Comparison of ENCODE assay signal across 26 cellular contexts in the genomic region with DNA sequence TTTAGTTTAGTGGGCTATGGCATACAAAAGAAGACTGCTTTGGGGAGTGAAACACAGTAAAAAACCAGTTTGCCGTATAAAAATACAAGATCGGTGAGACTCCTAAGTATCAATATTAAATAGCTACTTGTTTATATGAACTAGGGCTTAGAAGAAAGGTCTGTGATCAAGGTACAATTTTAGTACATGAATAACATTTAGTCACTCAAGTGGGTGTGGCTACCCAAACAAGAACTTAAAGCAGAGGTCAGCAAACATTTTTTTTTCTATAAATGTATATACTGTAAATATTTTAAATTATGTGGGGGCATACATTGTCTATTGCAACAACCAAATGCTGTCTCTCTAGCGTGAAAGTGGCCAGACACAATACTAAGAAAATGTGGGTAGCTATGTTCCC.
"Had no signal": no experiment of that assay in that cellular context is flagged by ENCODE, and none has a peak within 500 bp of the region (broad histone marks: within the 10 kb centered on the region; RNA-seq: fewer than 3 reads in every experiment).

No MANE protein-coding gene starts in this region.

- H3K36me3 ChIP-seq: stomach, suprapubic skin, thoracic aorta, thyroid gland, tibial artery, tibial nerve, transverse colon, upper lobe of left lung, upper lobe of right lung, uterus, vagina had no signal

- DNase-seq: stimulated activated CD4-positive, alpha-beta T cell treated with anti-CD3 and anti-CD28 coated beads, Interleukin-2, amount 100 ng/mL, for 48 hours; stimulated activated CD4-positive, alpha-beta T cell treated with anti-CD3 and anti-CD28 coated beads, Interleukin-4, amount 100 ng/mL, for 1 hour; stimulated activated CD4-positive, alpha-beta T cell treated with anti-CD3 and anti-CD28 coated beads, Interleukin-4, amount 100 ng/mL, for 24 hours; stimulated activated CD4-positive, alpha-beta T cell treated with anti-CD3 and anti-CD28 coated beads, Interleukin-4, amount 100 ng/mL, for 4 hours; stimulated activated CD8-positive, alpha-beta memory T cell treated with anti-CD3 and anti-CD28 coated beads, Interleukin-4, amount 100 ng/mL, for 48 hours; stimulated activated naive B cell treated with anti-CD40 and anti-IgM and Interleukin-4, amounts not matched to agents 10 μg/mL and 1 μg/mL and 100 μg/mL, for 72 hours; stimulated activated naive CD4-positive, alpha-beta T cell; stimulated activated naive CD4-positive, alpha-beta T cell treated with Interleukin-2 at 50 U/mL for 16 hours; stimulated activated naive CD8-positive, alpha-beta T cell treated with anti-CD3 and anti-CD28 coated beads, Interleukin-15, amount 100 ng/mL, for 72 hours; stimulated activated naive CD8-positive, alpha-beta T cell treated with anti-CD3 and anti-CD28 coated beads, Interleukin-15, Interleukin-2, amounts not matched to agents 100 U/mL and 50 U/mL, for 24 hours; stomach; substantia nigra; testis; thyroid gland; tibial artery; transverse colon; trophoblast cell; upper lobe of left lung; upper lobe of right lung; uterus had no signal

- H3K4me1 ChIP-seq: stomach, suprapubic skin, testis, thyroid gland, tibial artery, tibial nerve, transverse colon, upper lobe of left lung, upper lobe of right lung, uterus, vagina had no signal

- H3K9me3 ChIP-seq: stomach, suprapubic skin, testis, thoracic aorta, thyroid gland, tibial artery, tibial nerve, transverse colon, upper lobe of left lung, upper lobe of right lung, uterus, vagina had no signal

- H3K27me3 ChIP-seq: stomach, suprapubic skin, testis, thyroid gland, tibial artery, tibial nerve, transverse colon, upper lobe of left lung, upper lobe of right lung, uterus, vagina had no signal

- H3K4me3 ChIP-seq: stomach, suprapubic skin, testis, thoracic aorta, thyroid gland, tibial artery, tibial nerve, transverse colon, upper lobe of left lung, upper lobe of right lung, uterus, vagina had no signal

- ATAC-seq: stimulated activated effector memory CD8-positive, alpha-beta T cell treated with anti-CD3 and anti-CD28 coated beads, Interleukin-12 subunit alpha, Interleukin-12 subunit beta, amount 100 ng/mL, for 72 hours; stimulated activated memory B cell treated with anti-CD40 and anti-IgM and Interleukin-4, amounts not matched to agents 10 μg/mL and 1 μg/mL and 100 μg/mL, for 72 hours; stimulated activated naive B cell treated with anti-CD40 and anti-IgM and Interleukin-4, amounts not matched to agents 10 μg/mL and 1 μg/mL and 100 μg/mL, for 72 hours; stimulated activated naive CD8-positive, alpha-beta T cell treated with anti-CD3 and anti-CD28 coated beads, Interleukin-15, amount 100 ng/mL, for 72 hours; stimulated activated naive CD8-positive, alpha-beta T cell treated with anti-CD3 and anti-CD28 coated beads, Interleukin-15, Interleukin-2, amounts not matched to agents 100 U/mL and 50 U/mL, for 24 hours; upper lobe of right lung had no signal

- H3K27ac ChIP-seq: stomach, suprapubic skin, testis, thoracic aorta, thyroid gland, tibial artery, tibial nerve, transverse colon, upper lobe of left lung, upper lobe of right lung, uterus, vagina had no signal
